14 cellular contexts compared by ENCODE assay signal in genomic region chr3:99881121-99881524, GRCh38.
DNase-seq lines count a peak whose midpoint lies in the region; ATAC-seq, FAIRE-seq and TF ChIP-seq lines count a peak whose summit lies in the region.
"Had no signal": no experiment of that assay in that cellular context is flagged by ENCODE, and none has a peak within 500 bp of the region (broad histone marks: within the 10 kb centered on the region; RNA-seq: fewer than 3 reads in every experiment).

No MANE protein-coding gene starts in this region.

- H3K4me1 ChIP-seq in GM12878 (ENCODE audit: control insufficient read depth, insufficient read depth, low read length) (no peaks in the 10 kb centered on the region; the same call in 1 of the 2 replicates), thoracic aorta (ENCODE audit: control insufficient read depth in 1 of 2, low read depth in 2 of 2) (peaks cover 25 to 46% of the 10 kb centered on the region in 2 donors)

- H3K36me3 Mint-ChIP-seq in nephron progenitor cell (ENCODE audit: low read depth) = peaks cover 3% of the 10 kb centered on the region

- H3K27me3 Mint-ChIP-seq in nephron progenitor cell (ENCODE audit: low read depth, poor library complexity) = no peaks in the 10 kb centered on the region
- H3K27me3 Mint-ChIP-seq: B cell; stimulated activated naive B cell treated with anti-CD40 and anti-IgM and Interleukin-4, amounts not matched to agents 10 μg/mL and 1 μg/mL and 100 μg/mL, for 72 hours had no signal

- H3K27me3 ChIP-seq in GM12878 (replicated peaks in 1 of 2; ENCODE audit: control insufficient read depth in 2 of 2, insufficient read depth in 2 of 2, low read length in 1 of 2) = no peaks in the 10 kb centered on the region
- H3K27me3 ChIP-seq in thoracic aorta (replicated peaks; ENCODE audit: insufficient read depth) = no peaks in the 10 kb centered on the region

- H3K4me3 Mint-ChIP-seq in nephron progenitor cell = no peak overlapping the region
- H3K4me3 Mint-ChIP-seq: activated CD4-positive, alpha-beta T cell treated with anti-CD3 and anti-CD28 coated beads, Interleukin-2, amount 10 ng/mL, durations not matched to agents 7 days and 5 days; B cell; stimulated activated naive B cell treated with anti-CD40 and anti-IgM and Interleukin-4, amounts not matched to agents 10 μg/mL and 1 μg/mL and 100 μg/mL, for 72 hours had no signal

- DNase-seq in GM12878 (ENCODE audit: low read depth, low spot score) (no peak), Right ventricle myocardium superior (no peak), nephron progenitor cell (no peak), thoracic aorta (ENCODE audit: low spot score) (no peak), NCI-H1092 treated with DMSO at 0.1 percent for 48 hours (lab: John Stamatoyannopoulos, UW) (no peak), NCI-H82 treated with DMSO at 0.1 percent for 48 hours (lab: John Stamatoyannopoulos, UW; ENCODE audit: unreplicated experiment) (no peak)
- DNase-seq: activated CD4-positive, alpha-beta T cell treated with anti-CD3 and anti-CD28 coated beads, Interleukin-2, amount 10 ng/mL, durations not matched to agents 7 days and 5 days; activated T-cell treated with anti-CD3 and anti-CD28 coated beads, Interleukin-2, amount 50 U/mL, for 1 hour; NCI-H1105 treated with DMSO at 0.1 percent for 48 hours; stimulated activated naive B cell treated with anti-CD40 and anti-IgM and Interleukin-4, amounts not matched to agents 10 μg/mL and 1 μg/mL and 100 μg/mL, for 72 hours had no signal

- no peaks in the 10 kb centered on the region; the same call in 1 of the 2 replicates for H3K79me2 ChIP-seq in GM12878 (ENCODE audit: control insufficient read depth, insufficient read depth, low read length)

- H3K27ac Mint-ChIP-seq in nephron progenitor cell = peak overlapping the region; percentile 77
- H3K27ac Mint-ChIP-seq: activated CD4-positive, alpha-beta T cell treated with anti-CD3 and anti-CD28 coated beads, Interleukin-2, amount 10 ng/mL, durations not matched to agents 7 days and 5 days; B cell; stimulated activated naive B cell treated with anti-CD40 and anti-IgM and Interleukin-4, amounts not matched to agents 10 μg/mL and 1 μg/mL and 100 μg/mL, for 72 hours had no signal

- H3K4me3 ChIP-seq in GM12878 (no peak overlapping the region), thoracic aorta (peak overlapping the region; percentile 22)

- intact Hi-C loops in GM12878 (cut with micrococcal nuclease; ENCODE audit: unreplicated experiment) (no loop called here), Right ventricle myocardium superior (cut with DNase I) (no loop called here)

- H3K36me3 ChIP-seq in GM12878 (ENCODE audit: control insufficient read depth in 2 of 2, insufficient read depth in 2 of 2, low read length in 1 of 2) (no peaks in the 10 kb centered on the region), thoracic aorta (no peaks in the 10 kb centered on the region)

- H3K9ac ChIP-seq in GM12878 (ENCODE audit: control insufficient read depth, insufficient read depth, low read length) = no peak overlapping the region

- peaks cover 34% of the 10 kb centered on the region for H3K4me1 Mint-ChIP-seq in nephron progenitor cell

- no peak overlapping the region for H3K4me2 ChIP-seq in GM12878 (ENCODE audit: control insufficient read depth, insufficient read depth)

- H3K27ac ChIP-seq in GM12878 (ENCODE audit: control insufficient read depth, insufficient read depth) = no peak overlapping the region
- H3K27ac ChIP-seq in thoracic aorta = peak overlapping the region; percentile 76 to 89

- no peak for TF ChIP-seq RAD21 in GM12878 (IDR thresholded peaks at IDR 0.05; ENCODE audit: insufficient read depth, low read depth, low read length)

- TF ChIP-seq POLR2A in GM12878 (IDR thresholded peaks at IDR 0.05; ENCODE audit: low read depth, low read length) = no peak

- in situ Hi-C loops in GM12878 (cut with MboI) = no loop called here

- no peaks in the 10 kb centered on the region for H4K20me1 ChIP-seq in GM12878 (ENCODE audit: control insufficient read depth, insufficient read depth)

- no peak for FAIRE-seq in GM12878 (lab: Jason Lieb, UNC)
- FAIRE-seq: H1 had no signal

- BruUV-seq in GM12878 (replicated peaks; lab: Mats Ljungman, UMichigan) = no TSS peak

- POLR2A ChIA-PET in GM12878 (lab: Charles Lee) = interaction anchor here (0.6 to 0.7 kb wide), 2 partner anchors 69 to 223 kb away, joined by 4 read pairs; no protein-coding TSS in a partner anchor

- 97% methylated on average over 2 of the region's 2 CpGs for WGBS in GM12878 (ENCODE audit: insufficient coverage, insufficient replicate concordance, low lambda C conversion rate, missing lambda C conversion rate)

- 0 out of 3 replicates have a peak, but pooled peaks have one; percentile 19 for ATAC-seq in GM12878
- ATAC-seq in Right ventricle myocardium superior (ENCODE audit: poor library complexity) = peak; percentile 77
- peak; percentile 42 for ATAC-seq in thoracic aorta (ENCODE audit: insufficient number of reproducible peaks, low FRiP score, low read depth)
- no peak for ATAC-seq in HG03521 (IDR thresholded peaks at IDR 0.05; ENCODE audit: unreplicated experiment)
- no peak for ATAC-seq in HG03520 (IDR thresholded peaks at IDR 0.05; ENCODE audit: unreplicated experiment)
- ATAC-seq: stimulated activated naive B cell treated with anti-CD40 and anti-IgM and Interleukin-4, amounts not matched to agents 10 μg/mL and 1 μg/mL and 100 μg/mL, for 72 hours had no signal

- TF ChIP-seq CTCF in GM12878 (IDR thresholded peaks at IDR 0.05 in 2 of 3, conservative IDR thresholded peaks at IDR 0.05 in 1 of 3; ENCODE audit: control insufficient read depth in 2 of 3, extremely low read depth in 1 of 3, insufficient read depth in 1 of 3, low read depth in 3 of 3, low read length in 3 of 3) (no peak), nephron progenitor cell (IDR thresholded peaks at IDR 0.05) (no peak), thoracic aorta (IDR thresholded peaks at IDR 0.05) (no peak)

- no peak overlapping the region for H2AFZ ChIP-seq in GM12878 (ENCODE audit: control insufficient read depth, low read depth, low read length)

- CTCF ChIA-PET in GM12878 (lab: Yijun Ruan, JAX) = no interaction called here

- RAD21 ChIA-PET in GM12878 (lab: Charles Lee; ENCODE audit: unreplicated experiment) = no interaction called here

- SMC1A ChIA-PET in GM12878 (lab: Charles Lee; ENCODE audit: uncharacterized antibody, unreplicated experiment) = interaction anchor here (0.6 to 1.9 kb wide), 2 partner anchors 10 to 49 kb away, joined by 3 to 5 read pairs; no protein-coding TSS in a partner anchor

- no peaks in the 10 kb centered on the region for H3K9me3 Mint-ChIP-seq in nephron progenitor cell
- H3K9me3 Mint-ChIP-seq: activated CD4-positive, alpha-beta T cell treated with anti-CD3 and anti-CD28 coated beads, Interleukin-2, amount 10 ng/mL, durations not matched to agents 7 days and 5 days; stimulated activated naive B cell treated with anti-CD40 and anti-IgM and Interleukin-4, amounts not matched to agents 10 μg/mL and 1 μg/mL and 100 μg/mL, for 72 hours had no signal

- H3K9me3 ChIP-seq in GM12878 (replicated peaks; ENCODE audit: control insufficient read depth, insufficient read depth, low read length) (no peaks in the 10 kb centered on the region), thoracic aorta (no peaks in the 10 kb centered on the region)

- TF ChIP-seq EP300 in GM12878 (IDR thresholded peaks at IDR 0.05; ENCODE audit: borderline replicate concordance in 1 of 2, control insufficient read depth in 1 of 2, low read depth in 2 of 2, low read length in 2 of 2) = no peak

TF ChIP-seq in GM12878, 131 proteins besides CTCF, POLR2A, EP300 and RAD21:
- TF ChIP-seq SMAD1 (IDR thresholded peaks at IDR 0.05; ENCODE audit: low read depth, partially characterized antibody) (no peak), ATF7 (IDR thresholded peaks at IDR 0.05; ENCODE audit: low read depth) (no peak)

Comparison
In these comparisons a context has a peak if more than half of its experiments do, and no peak if none do; other contexts are left out.
1. ATAC-seq: peak in GM12878 (single experiment), Right ventricle myocardium superior (single experiment) and thoracic aorta (single experiment); none in HG03521 (single experiment) and HG03520 (single experiment).